Comparison of ENCODE assay signal across 7 cellular contexts in genomic region chr16:29382961-29383360, GRCh38.
DNase-seq lines count a peak whose midpoint lies in the region; TF ChIP-seq lines count a peak whose summit lies in the region.
"Not testable (repeated sequence)": the region's sequence is repeated elsewhere in the genome, so short reads cannot be mapped to it uniquely, and the experiment has no call there.

No MANE protein-coding gene starts in this region.

- H3K9me3 ChIP-seq in DOHH2 (ENCODE audit: control insufficient read depth, insufficient read depth, low read length); SU-DHL-6 (ENCODE audit: insufficient read depth, low read length); effector memory CD4-positive, alpha-beta T cell (ENCODE audit: control insufficient read depth, low read length): not testable (repeated sequence)

- TF ChIP-seq CTCF in DOHH2 (IDR thresholded peaks at IDR 0.05; ENCODE audit: low read depth, low read length, poor library complexity, severe bottlenecking); SU-DHL-6 (IDR thresholded peaks at IDR 0.05; ENCODE audit: insufficient read depth, low read length, poor library complexity, severe bottlenecking): not testable (repeated sequence)

- not testable (repeated sequence) for H3K27ac ChIP-seq in DOHH2 (ENCODE audit: low read depth, low read length); effector memory CD4-positive, alpha-beta T cell (ENCODE audit: insufficient read depth, low read length, poor library complexity, severe bottlenecking)
- H3K27ac ChIP-seq in SU-DHL-6 (ENCODE audit: low read depth, low read length) = peak overlapping the region; percentile 78

- H3K4me2 ChIP-seq in DOHH2 (ENCODE audit: low read length) (0 out of 2 replicates have a peak overlapping the region, but pooled peaks have one; percentile 36), SU-DHL-6 (ENCODE audit: low read depth, low read length, poor library complexity, severe bottlenecking) (peak overlapping the region; percentile 29)

- not testable (repeated sequence) for H3K4me1 ChIP-seq in DOHH2 (ENCODE audit: control insufficient read depth, low read length); effector memory CD4-positive, alpha-beta T cell (ENCODE audit: control insufficient read depth, insufficient read depth, low read length, poor library complexity, severe bottlenecking)

- not testable (repeated sequence) for H3K9me2 ChIP-seq in DOHH2 (replicated peaks; ENCODE audit: control insufficient read depth, low read length); SU-DHL-6 (replicated peaks; ENCODE audit: insufficient read depth, low read length)

- H3K79me2 ChIP-seq in DOHH2 (ENCODE audit: control insufficient read depth, low read length); SU-DHL-6 (ENCODE audit: insufficient read depth, low read length): not testable (repeated sequence)

- H3K36me3 ChIP-seq in DOHH2 (ENCODE audit: control insufficient read depth, low read length); SU-DHL-6 (ENCODE audit: low read length); effector memory CD4-positive, alpha-beta T cell (ENCODE audit: control insufficient read depth, insufficient read depth, low read length): not testable (repeated sequence)

- H3F3A ChIP-seq in DOHH2 (ENCODE audit: control insufficient read depth, insufficient read depth); SU-DHL-6 (ENCODE audit: insufficient read depth): not testable (repeated sequence)

- not testable (repeated sequence) for H2AFZ ChIP-seq in SU-DHL-6 (ENCODE audit: low read depth, low read length, severe bottlenecking)

- not testable (repeated sequence) for H4K20me1 ChIP-seq in DOHH2 (ENCODE audit: control insufficient read depth, insufficient read depth, low read depth, low read length); SU-DHL-6 (ENCODE audit: low read depth, low read length)

- peak; percentile 2 to 31 for DNase-seq in activated CD4-positive, alpha-beta T cell treated with anti-CD3 and anti-CD28 coated beads for 4 hours
- DNase-seq in activated T-cell treated with anti-CD3 and anti-CD28 coated beads for 1 hour (ENCODE audit: low read depth) = peak; percentile 14
- DNase-seq in activated gamma-delta T cell treated with anti-CD3 and anti-CD28 coated beads, Interleukin-2, amount 50 U/mL, for 16 hours (ENCODE audit: low read depth) = peak; percentile 15
- DNase-seq in effector memory CD4-positive, alpha-beta T cell = peak; percentile 13 to 55 (median 44)
- DNase-seq in stimulated activated CD4-positive, alpha-beta T cell treated with anti-CD3 and anti-CD28 coated beads, Interleukin-2, amount 100 ng/mL, for 4 hours (ENCODE audit: low read depth) = peak; percentile 5

- not testable (repeated sequence) for H3K27me3 ChIP-seq in DOHH2 (ENCODE audit: control insufficient read depth, low read length); SU-DHL-6 (ENCODE audit: low read length); effector memory CD4-positive, alpha-beta T cell (replicated peaks; ENCODE audit: control insufficient read depth, insufficient read depth, low read length, poor library complexity, severe bottlenecking)

- H3K9ac ChIP-seq in SU-DHL-6 (ENCODE audit: low read length) = not testable (repeated sequence)

- not testable (repeated sequence) for H3K4me3 ChIP-seq in DOHH2 (ENCODE audit: low read length); SU-DHL-6 (ENCODE audit: insufficient read depth, low read length, poor library complexity, severe bottlenecking); effector memory CD4-positive, alpha-beta T cell (ENCODE audit: insufficient read depth, low read depth, low read length, poor library complexity, severe bottlenecking)
